ENCODE assay signal across 12 cellular contexts in genomic region chr1:39524171-39524570, GRCh38. TPM values are rescaled to one million over a fixed set of nuclear protein-coding genes. Genes with fewer than 3 reads are reported as not detected.
"Had no signal": no experiment of that assay in that cellular context is flagged by ENCODE, and none has a peak within 500 bp of the region (broad histone marks: within the 10 kb centered on the region; RNA-seq: fewer than 3 reads in every experiment).

No MANE protein-coding gene starts in this region.

- H3K27me3 Mint-ChIP-seq: activated T-cell treated with anti-CD3 and anti-CD28 coated beads, Interleukin-2, amount 50 U/mL, for 24 hours had no signal

- H3K9me3 Mint-ChIP-seq: activated T-cell treated with anti-CD3 and anti-CD28 coated beads, Interleukin-2, amount 50 U/mL, for 24 hours; endodermal cell had no signal

- H3K4me3 Mint-ChIP-seq: activated T-cell treated with anti-CD3 and anti-CD28 coated beads, Interleukin-2, amount 50 U/mL, for 24 hours; endodermal cell had no signal

- H3K4me1 ChIP-seq: body of pancreas, parathyroid adenoma had no signal

- DNase-seq: activated T-cell treated with anti-CD3 and anti-CD28 coated beads, Interleukin-2, amount 50 U/mL, for 24 hours; body of pancreas; dermis blood vessel endothelial cell; endodermal cell; erythroblast; retina; T-helper 9 cell; trophoblast cell had no signal

- H3K27ac ChIP-seq: body of pancreas, hepatocyte, parathyroid adenoma, skin epidermis had no signal

- H3K9me3 ChIP-seq: body of pancreas had no signal

- H3K27me3 ChIP-seq: body of pancreas, hepatocyte had no signal

- H3K27ac Mint-ChIP-seq: activated T-cell treated with anti-CD3 and anti-CD28 coated beads, Interleukin-2, amount 50 U/mL, for 24 hours had no signal

- H3K4me3 ChIP-seq: body of pancreas, hepatocyte, skin epidermis had no signal

- ATAC-seq: body of pancreas had no signal

RNA-seq across cellular contexts. Expression of gene BMP8A, which starts 32.7 kb away (rescaled TPM):
- total RNA-seq: liver had no signal
- polyA plus RNA-seq: liver had no signal
